Comparison of ENCODE assay signal across 20 cellular contexts in genomic region chr9:135698767-135699166, GRCh38. TPM values are rescaled to one million over a fixed set of nuclear protein-coding genes. Genes with fewer than 3 reads are reported as not detected.
DNase-seq lines count a peak whose midpoint lies in the region; ATAC-seq, FAIRE-seq and TF ChIP-seq lines count a peak whose summit lies in the region.
"Had no signal": no experiment of that assay in that cellular context is flagged by ENCODE, and none has a peak within 500 bp of the region (broad histone marks: within the 10 kb centered on the region; RNA-seq: fewer than 3 reads in every experiment).

No MANE protein-coding gene starts in this region.

- H4K8ac ChIP-seq in H1 (ENCODE audit: extremely low read depth, insufficient read depth, low read length), result no peak overlapping the region; the same call in 1 of the 2 replicates

- H3K27ac ChIP-seq in HepG2 (ENCODE audit: extremely low read length, insufficient read depth, low read length) (no peak overlapping the region), right lobe of liver (no peak overlapping the region), H1 (ENCODE audit: low read depth, low read length) (no peak overlapping the region)
- H3K27ac ChIP-seq: BLaER1 treated with 17β-estradiol and CSF1 and Interleukin-3, amounts not matched to agents 10 nM and 100 nM; PC-9 had no signal

- H3K4me1 ChIP-seq in HepG2 (ENCODE audit: insufficient read depth, low read length), result no peaks in the 10 kb centered on the region
- peaks cover 0 to 5% (median 0%) of the 10 kb centered on the region in 4 donors for H3K4me1 ChIP-seq in right lobe of liver
- H3K4me1 ChIP-seq in H1 (replicated peaks in 1 of 4; ENCODE audit: control insufficient read depth in 3 of 4, insufficient read depth in 4 of 4, low read length in 3 of 4), result peaks cover 0 to 17% (median under 1%) of the 10 kb centered on the region in 4 experiments; a peak in 3 of 7 replicates

- no peak overlapping the region for H2BK5ac ChIP-seq in H1 (ENCODE audit: low read depth, low read length)

- H3K36me3 ChIP-seq in HepG2 (replicated peaks in 1 of 2; ENCODE audit: control insufficient read depth in 1 of 2, insufficient read depth in 2 of 2, low read length in 2 of 2) (no peaks in the 10 kb centered on the region), right lobe of liver (no peaks in the 10 kb centered on the region), H1 (ENCODE audit: control insufficient read depth in 2 of 4, insufficient read depth in 4 of 4, low read length in 3 of 4) (no peaks in the 10 kb centered on the region)
- H3K36me3 ChIP-seq: BLaER1 treated with 17β-estradiol and CSF1 and Interleukin-3, amounts not matched to agents 10 nM and 100 nM had no signal

- no peaks in the 10 kb centered on the region for H3K79me2 ChIP-seq in HepG2 (ENCODE audit: insufficient read depth, low read length)
- no peaks in the 10 kb centered on the region for H3K79me2 ChIP-seq in H1 (ENCODE audit: control insufficient read depth in 1 of 2, insufficient read depth in 2 of 2, low read length in 2 of 2)

- H4K5ac ChIP-seq in H1 (ENCODE audit: insufficient read length, low read depth, low read length), result no peak overlapping the region

- H3K79me1 ChIP-seq in H1 (ENCODE audit: low read depth, low read length), result no peaks in the 10 kb centered on the region

- no peak for TF ChIP-seq POLR2A in HepG2 (IDR thresholded peaks at IDR 0.05; ENCODE audit: insufficient read depth in 1 of 2, low read depth in 2 of 2, low read length in 2 of 2)
- TF ChIP-seq POLR2A in right lobe of liver (IDR thresholded peaks at IDR 0.05), result no peak
- no peak for TF ChIP-seq POLR2A in H1 (IDR thresholded peaks at IDR 0.05; ENCODE audit: control extremely low read depth in 1 of 2, low read depth in 2 of 2, low read length in 2 of 2)

- BruUV-seq in HepG2 (replicated peaks; lab: Mats Ljungman, UMichigan), result no TSS peak

- no peak for TF ChIP-seq EP300 in HepG2 (IDR thresholded peaks at IDR 0.05; ENCODE audit: low read depth in 2 of 2, low read length in 2 of 2)
- TF ChIP-seq EP300 in HepG2 (CRISPR knock-in tag; IDR thresholded peaks at IDR 0.05; ENCODE audit: borderline replicate concordance), result no peak
- no peak for TF ChIP-seq EP300 in H1 (IDR thresholded peaks at IDR 0.05; ENCODE audit: borderline replicate concordance in 1 of 2, low read depth in 2 of 2, low read length in 2 of 2)

- FAIRE-seq in HepG2 (lab: Jason Lieb, UNC) (no peak), H1 (lab: Jason Lieb, UNC) (no peak)
- FAIRE-seq: D721Med had no signal

- POLR2A ChIA-PET in HepG2 (lab: Yijun Ruan, JAX), result no interaction called here
- POLR2A ChIA-PET in H1 (lab: Charles Lee; ENCODE audit: partially characterized antibody), result no interaction called here

- H3K9ac ChIP-seq in HepG2 (ENCODE audit: insufficient read depth, low read depth, low read length) (no peak overlapping the region), H1 (replicated peaks in 1 of 4; ENCODE audit: extremely low read depth in 1 of 4, low read depth in 3 of 4, low read length in 3 of 4) (no peak overlapping the region)
- H3K9ac ChIP-seq: BLaER1 treated with 17β-estradiol and CSF1 and Interleukin-3, amounts not matched to agents 10 nM and 100 nM had no signal

- H3K4me2 ChIP-seq in HepG2 (ENCODE audit: low read depth, low read length), result peak overlapping the region; percentile 34; the same call in 1 of the 2 replicates
- H3K4me2 ChIP-seq in H1 (ENCODE audit: insufficient read depth in 1 of 2, low read depth in 2 of 2, low read length in 2 of 2), result no peak overlapping the region
- H3K4me2 ChIP-seq: BLaER1 treated with 17β-estradiol and CSF1 and Interleukin-3, amounts not matched to agents 10 nM and 100 nM; PC-9 had no signal

- peak overlapping the region in 1 of 3 experiments; percentile 30; a peak in 1 of 6 replicates for H3K4me3 ChIP-seq in HepG2 (replicated peaks in 1 of 3; ENCODE audit: insufficient read depth in 1 of 3, low read depth in 2 of 3, low read length in 3 of 3)
- no peak overlapping the region for H3K4me3 ChIP-seq in right lobe of liver
- no peak overlapping the region for H3K4me3 ChIP-seq in H1 (ENCODE audit: extremely low read depth in 1 of 4, insufficient read depth in 2 of 4, low read depth in 3 of 4, low read length in 4 of 4)
- H3K4me3 ChIP-seq: BLaER1 treated with 17β-estradiol and CSF1 and Interleukin-3, amounts not matched to agents 10 nM and 100 nM; PC-9 had no signal

- H2AFZ ChIP-seq in HepG2 (ENCODE audit: low read length) (no peak overlapping the region), H1 (ENCODE audit: low read length) (no peak overlapping the region)
- H2AFZ ChIP-seq: PC-9 had no signal

- no peak overlapping the region for H2BK15ac ChIP-seq in H1 (ENCODE audit: low read length)

- ATAC-seq in HepG2 (peak; percentile 21), right lobe of liver (no peak), HG02973 (IDR thresholded peaks at IDR 0.05; ENCODE audit: unreplicated experiment) (no peak)
- ATAC-seq: CD8-positive, alpha-beta T cell had no signal

- H4K91ac ChIP-seq in H1 (replicated peaks; ENCODE audit: insufficient read length, low read length), result no peak overlapping the region

- intact Hi-C loops in HepG2 (cut with micrococcal nuclease; ENCODE audit: unreplicated experiment), result no loop called here
- intact Hi-C loops in right lobe of liver (cut with DNase I), result no loop called here

- H3K23ac ChIP-seq in H1 (ENCODE audit: insufficient read length), result no peak overlapping the region

- CTCF ChIA-PET in HepG2 (lab: Yijun Ruan, JAX; ENCODE audit: low intra/inter-chr PET ratio, low total read pairs), result no interaction called here
- CTCF ChIA-PET in H1 (lab: Charles Lee; ENCODE audit: partially characterized antibody), result interaction anchor here (1.0 to 1.6 kb wide), 4 partner anchors 27 to 107 kb away, joined by 3 to 4 read pairs (median 3); no protein-coding TSS in a partner anchor

- TF ChIP-seq RAD21 in HepG2 (CRISPR knock-in tag; IDR thresholded peaks at IDR 0.05), result no peak
- peak in 1 of 2 experiments; percentile 32; a peak in 1 of 4 replicates for TF ChIP-seq RAD21 in H1 (IDR thresholded peaks at IDR 0.05 in 1 of 2, conservative IDR thresholded peaks at IDR 0.05 in 1 of 2; ENCODE audit: low read depth in 2 of 2, low read length in 2 of 2)

- no peak overlapping the region; the same call in 1 of the 2 replicates for H3K18ac ChIP-seq in H1 (ENCODE audit: extremely low read depth, low read length)

- H3K14ac ChIP-seq in H1 (ENCODE audit: insufficient read length), result no peak overlapping the region

- peaks cover 29 to 81% of the 10 kb centered on the region in 2 experiments for H3K27me3 ChIP-seq in HepG2 (ENCODE audit: control insufficient read depth in 1 of 2, insufficient read depth in 2 of 2, low read length in 2 of 2)
- peaks cover 0 to 9% of the 10 kb centered on the region in 2 donors for H3K27me3 ChIP-seq in right lobe of liver
- peaks cover 0 to 14% (median 4%) of the 10 kb centered on the region in 4 experiments; a peak in 4 of 7 replicates for H3K27me3 ChIP-seq in H1 (replicated peaks in 1 of 4; ENCODE audit: control insufficient read depth in 3 of 4, extremely low read depth in 1 of 4, insufficient read depth in 3 of 4, low read length in 3 of 4)
- H3K27me3 ChIP-seq: BLaER1 treated with 17β-estradiol and CSF1 and Interleukin-3, amounts not matched to agents 10 nM and 100 nM had no signal

- no peak overlapping the region for H2BK120ac ChIP-seq in H1 (replicated peaks; ENCODE audit: low read depth, low read length)

- H2BK20ac ChIP-seq in H1 (ENCODE audit: low read length), result no peak overlapping the region

- TF ChIP-seq CTCF in HepG2 (CRISPR knock-in tag; IDR thresholded peaks at IDR 0.05) (peak; percentile 21; the same call in 1 of the 2 replicates), right lobe of liver (IDR thresholded peaks at IDR 0.05) (no peak), H1 (IDR thresholded peaks at IDR 0.05; ENCODE audit: control extremely low read depth in 1 of 3, insufficient read depth in 1 of 3, low read depth in 1 of 3, low read length in 3 of 3) (peak in 2 of 3 experiments; percentile 30 to 52; a peak in 3 of 4 replicates)

- in situ Hi-C loops in HepG2 (cut with HindIII; ENCODE audit: extremely low pct_ligation_motif_present, low pct_unique_long_range_greater_than_20kb), result no loop called here

- no peak overlapping the region for H3K56ac ChIP-seq in H1 (replicated peaks; ENCODE audit: insufficient read length, low read depth, low read length)

- DNase-seq in HepG2 (ENCODE audit: low spot score), result no peak
- DNase-seq in right lobe of liver, result no peak
- DNase-seq in NCI-H69 (lab: John Stamatoyannopoulos, UW), result peak; percentile 17
- peak in 1 of 2 experiments; percentile 58 for DNase-seq in H1 (ENCODE audit: low read depth in 1 of 2, low spot score in 2 of 2)
- no peak for DNase-seq in cerebellar nuclear complex (lab: John Stamatoyannopoulos, UW)
- DNase-seq in medulla oblongata (ENCODE audit: extremely low spot score), result no peak
- DNase-seq: DMS79 treated with DMSO at 0.1 percent for 48 hours, HCEC 1CT, KG1, NCI-H1694 treated with DMSO at 0.1 percent for 48 hours, NCI-H2107, NCI-H2227 treated with DMSO at 0.1 percent for 48 hours, NCI-H774, PC-9 had no signal

- no peak overlapping the region for H3K4ac ChIP-seq in H1 (replicated peaks; ENCODE audit: insufficient read length, low read depth, low read length)

- 25% methylated on average over 8 of the region's 19 CpGs for WGBS in HepG2 (ENCODE audit: low lambda C conversion rate)
- WGBS in right lobe of liver (ENCODE audit: insufficient coverage, low coverage, low lambda C conversion rate, missing lambda C conversion rate), result no CpG with 5 or more reads among the region's 19 CpGs
- WGBS in H1 (ENCODE audit: extremely low coverage in 1 of 2, insufficient coverage in 1 of 2, insufficient read length in 1 of 2, insufficient replicate concordance in 2 of 2, low coverage in 1 of 2, low lambda C conversion rate in 2 of 2, missing lambda C conversion rate in 1 of 2), 2 experiments, result 86% methylated on average over 19 of the region's 19 CpGs; no CpG with 5 or more reads in 1 of the 2 experiments

- no peak overlapping the region for H2AK5ac ChIP-seq in H1 (ENCODE audit: low read depth, low read length)

- H4K20me1 ChIP-seq in HepG2 (ENCODE audit: insufficient read depth, low read length) (0 out of 2 replicates have a peak, but pooled peaks cover 4% of the 10 kb centered on the region), H1 (replicated peaks in 1 of 2; ENCODE audit: control insufficient read depth in 1 of 2, insufficient read depth in 2 of 2, low read length in 2 of 2) (peaks cover 0 to 2% of the 10 kb centered on the region in 2 experiments)

- H3K9me3 ChIP-seq in HepG2 (ENCODE audit: low read length) (no peaks in the 10 kb centered on the region), right lobe of liver (no peaks in the 10 kb centered on the region), H1 (ENCODE audit: insufficient read depth in 2 of 2, low read depth in 1 of 2, low read length in 1 of 2) (no peaks in the 10 kb centered on the region)
- H3K9me3 ChIP-seq: BLaER1 treated with 17β-estradiol and CSF1 and Interleukin-3, amounts not matched to agents 10 nM and 100 nM had no signal

- peaks cover 3% of the 10 kb centered on the region; the same call in 1 of the 2 replicates for H3K23me2 ChIP-seq in H1 (ENCODE audit: low read depth, low read length)

- peak overlapping the region; percentile 39; the same call in 1 of the 2 replicates for H2BK12ac ChIP-seq in H1 (ENCODE audit: low read depth, low read length)

RNA-seq across cellular contexts. Expression of gene SOHLH1, which starts 0.5 kb away (rescaled TPM):
- total RNA-seq in HepG2 (2016; rRNA removed; fragmentation: Illumina TruSeq; extraction: Trizol), result 0.15 and 0.32 TPM in 2 replicates
- total RNA-seq in HepG2 (2016; cell fraction: cytosol; rRNA removed; fragmentation: Illumina TruSeq; extraction: Trizol; ENCODE audit: low read depth), result not detected in 2 replicates
- total RNA-seq in HepG2 (2016; cell fraction: insoluble cytoplasmic fraction; rRNA removed; fragmentation: Illumina TruSeq; extraction: Trizol), result 0.15 and 0.34 TPM in 2 replicates
- 0.12 and 0.14 TPM in 2 replicates for total RNA-seq in HepG2 (2016; cell fraction: membrane; rRNA removed; fragmentation: Illumina TruSeq; extraction: Trizol)
- not detected in 2 replicates for total RNA-seq in HepG2 (2016; cell fraction: nucleus; rRNA removed; fragmentation: Illumina TruSeq; extraction: Trizol)
- 0.15 and 0.21 TPM in 2 replicates for polyA plus RNA-seq in HepG2 (2011; rRNA removed)
- polyA plus RNA-seq in HepG2 (2011; cell fraction: cytosol; rRNA removed), result 0.28 and 0.38 TPM in 2 replicates
- 0.32 and 0.85 TPM in 2 replicates for polyA plus RNA-seq in HepG2 (2011; cell fraction: nucleus; rRNA removed)
- polyA plus RNA-seq in HepG2 (2012), result 0.19 TPM in 2 replicates
- polyA plus RNA-seq in HepG2 (2016; cell fraction: cytosol; fragmentation: Illumina TruSeq; extraction: Trizol; ENCODE audit: low read depth), result not detected in 2 replicates
- 0.16 and 0.28 TPM in 2 replicates for polyA plus RNA-seq in HepG2 (2016; cell fraction: insoluble cytoplasmic fraction; fragmentation: Illumina TruSeq; extraction: Trizol; ENCODE audit: low read depth)
- not detected in 2 replicates for polyA plus RNA-seq in HepG2 (2016; cell fraction: membrane; fragmentation: Illumina TruSeq; extraction: Trizol; ENCODE audit: low read depth)
- polyA plus RNA-seq in HepG2 (2016; cell fraction: nucleus; fragmentation: Illumina TruSeq; extraction: Trizol; ENCODE audit: insufficient read depth, low read depth), result 0.33 and 0.70 TPM in 2 replicates
- polyA minus RNA-seq in HepG2 (2011; rRNA and poly(A)+ RNA removed; ENCODE audit: low replicate concordance), result 0.30 TPM in 1 of 2 replicates, not detected in the other
- not detected in 2 replicates for polyA minus RNA-seq in HepG2 (2011; cell fraction: cytosol; rRNA and poly(A)+ RNA removed)
- not detected in 2 replicates for polyA minus RNA-seq in HepG2 (2011; cell fraction: nucleus; rRNA and poly(A)+ RNA removed)
- not detected for total RNA-seq in right lobe of liver
- total RNA-seq in H1 (2021; fragmentation: NEBNext Ultra II Directional; extraction: Animal tissue kit (Norgen Biotek cat#: 25700)), result not detected in 2 replicates
- 0.05 and 0.11 TPM in 2 replicates for polyA plus RNA-seq in H1 (2011; rRNA removed)
- not detected for polyA plus RNA-seq in H1 (2011; cell fraction: cytosol; rRNA removed)
- 0.36 TPM for polyA plus RNA-seq in H1 (2011; cell fraction: nucleus; rRNA removed)
- not detected in 4 replicates for polyA plus RNA-seq in H1 (2012, experiment 1 of 2)
- not detected for polyA plus RNA-seq in H1 (2012, experiment 2 of 2)
- polyA plus RNA-seq in H1 (2013, experiment 1 of 2), result not detected
- not detected for polyA plus RNA-seq in H1 (2013, experiment 2 of 2)
- not detected in 2 replicates for polyA minus RNA-seq in H1 (2011; rRNA and poly(A)+ RNA removed)
- polyA minus RNA-seq in H1 (2011; cell fraction: cytosol; rRNA and poly(A)+ RNA removed), result not detected
- not detected for polyA minus RNA-seq in H1 (2011; cell fraction: nucleus; rRNA and poly(A)+ RNA removed)
- total RNA-seq: A673; CD8-positive, alpha-beta T cell; PC-9; T-helper 1 cell treated with Interleukin-12 subunit alpha and Interleukin-12 subunit beta and Interleukin-4 antibody, amounts not matched to agents 30 ng/mL and 1 ng/mL, for 36 hours had no signal

RNA-seq across cellular contexts. Expression of gene KCNT1, which starts 3.2 kb away (rescaled TPM):
- total RNA-seq in HepG2 (2016; rRNA removed; fragmentation: Illumina TruSeq; extraction: Trizol) (not detected in 2 replicates), right lobe of liver (not detected)
- not detected in 2 replicates for total RNA-seq in HepG2 (2016; cell fraction: cytosol; rRNA removed; fragmentation: Illumina TruSeq; extraction: Trizol; ENCODE audit: low read depth)
- total RNA-seq in HepG2 (2016; cell fraction: insoluble cytoplasmic fraction; rRNA removed; fragmentation: Illumina TruSeq; extraction: Trizol), result not detected in 2 replicates
- total RNA-seq in HepG2 (2016; cell fraction: membrane; rRNA removed; fragmentation: Illumina TruSeq; extraction: Trizol), result not detected in 2 replicates
- not detected in 2 replicates for total RNA-seq in HepG2 (2016; cell fraction: nucleus; rRNA removed; fragmentation: Illumina TruSeq; extraction: Trizol)
- polyA plus RNA-seq in HepG2 (2011; rRNA removed) (not detected in 2 replicates), H1 (2011; rRNA removed) (0.20 and 0.35 TPM in 2 replicates)
- not detected in 2 replicates for polyA plus RNA-seq in HepG2 (2011; cell fraction: cytosol; rRNA removed)
- polyA plus RNA-seq in HepG2 (2011; cell fraction: nucleus; rRNA removed), result not detected in 2 replicates
- 0.04 and 0.12 TPM in 2 replicates for polyA plus RNA-seq in HepG2 (2012)
- polyA plus RNA-seq in HepG2 (2016; cell fraction: cytosol; fragmentation: Illumina TruSeq; extraction: Trizol; ENCODE audit: low read depth), result not detected in 2 replicates
- not detected in 2 replicates for polyA plus RNA-seq in HepG2 (2016; cell fraction: insoluble cytoplasmic fraction; fragmentation: Illumina TruSeq; extraction: Trizol; ENCODE audit: low read depth)
- not detected in 2 replicates for polyA plus RNA-seq in HepG2 (2016; cell fraction: membrane; fragmentation: Illumina TruSeq; extraction: Trizol; ENCODE audit: low read depth)
- not detected in 2 replicates for polyA plus RNA-seq in HepG2 (2016; cell fraction: nucleus; fragmentation: Illumina TruSeq; extraction: Trizol; ENCODE audit: insufficient read depth, low read depth)
- polyA minus RNA-seq in HepG2 (2011; rRNA and poly(A)+ RNA removed; ENCODE audit: low replicate concordance), result not detected in 2 replicates
- polyA minus RNA-seq in HepG2 (2011; cell fraction: cytosol; rRNA and poly(A)+ RNA removed), result not detected in 2 replicates
- not detected in 2 replicates for polyA minus RNA-seq in HepG2 (2011; cell fraction: nucleus; rRNA and poly(A)+ RNA removed)
- 0.13 and 0.44 TPM in 2 replicates for total RNA-seq in H1 (2021; fragmentation: NEBNext Ultra II Directional; extraction: Animal tissue kit (Norgen Biotek cat#: 25700))
- polyA plus RNA-seq in H1 (2011; cell fraction: cytosol; rRNA removed), result 0.19 TPM
- 1.4 TPM for polyA plus RNA-seq in H1 (2011; cell fraction: nucleus; rRNA removed)
- 0.17 to 0.41 TPM (median 0.29 TPM) in 4 replicates for polyA plus RNA-seq in H1 (2012, experiment 1 of 2)
- polyA plus RNA-seq in H1 (2012, experiment 2 of 2), result 0.28 TPM
- 0.10 TPM for polyA plus RNA-seq in H1 (2013, experiment 1 of 2)
- polyA plus RNA-seq in H1 (2013, experiment 2 of 2), result 0.07 TPM
- 0.32 and 0.66 TPM in 2 replicates for polyA minus RNA-seq in H1 (2011; rRNA and poly(A)+ RNA removed)
- polyA minus RNA-seq in H1 (2011; cell fraction: cytosol; rRNA and poly(A)+ RNA removed), result not detected
- 0.30 TPM for polyA minus RNA-seq in H1 (2011; cell fraction: nucleus; rRNA and poly(A)+ RNA removed)
- total RNA-seq: A673; CD8-positive, alpha-beta T cell; PC-9; T-helper 1 cell treated with Interleukin-12 subunit alpha and Interleukin-12 subunit beta and Interleukin-4 antibody, amounts not matched to agents 30 ng/mL and 1 ng/mL, for 36 hours had no signal

RNA-seq across cellular contexts. Expression of gene LCN9, which starts 35.7 kb away (rescaled TPM):
- total RNA-seq in HepG2 (2016; rRNA removed; fragmentation: Illumina TruSeq; extraction: Trizol) (not detected in 2 replicates), right lobe of liver (not detected)
- total RNA-seq in HepG2 (2016; cell fraction: cytosol; rRNA removed; fragmentation: Illumina TruSeq; extraction: Trizol; ENCODE audit: low read depth), result not detected in 2 replicates
- total RNA-seq in HepG2 (2016; cell fraction: insoluble cytoplasmic fraction; rRNA removed; fragmentation: Illumina TruSeq; extraction: Trizol), result not detected in 2 replicates
- not detected in 2 replicates for total RNA-seq in HepG2 (2016; cell fraction: membrane; rRNA removed; fragmentation: Illumina TruSeq; extraction: Trizol)
- total RNA-seq in HepG2 (2016; cell fraction: nucleus; rRNA removed; fragmentation: Illumina TruSeq; extraction: Trizol), result not detected in 2 replicates
- polyA plus RNA-seq in HepG2 (2011; rRNA removed) (not detected in 2 replicates), H1 (2011; rRNA removed) (2.3 and 2.6 TPM in 2 replicates)
- polyA plus RNA-seq in HepG2 (2011; cell fraction: cytosol; rRNA removed), result not detected in 2 replicates
- not detected in 2 replicates for polyA plus RNA-seq in HepG2 (2011; cell fraction: nucleus; rRNA removed)
- polyA plus RNA-seq in HepG2 (2012), result not detected in 2 replicates
- not detected in 2 replicates for polyA plus RNA-seq in HepG2 (2016; cell fraction: cytosol; fragmentation: Illumina TruSeq; extraction: Trizol; ENCODE audit: low read depth)
- polyA plus RNA-seq in HepG2 (2016; cell fraction: insoluble cytoplasmic fraction; fragmentation: Illumina TruSeq; extraction: Trizol; ENCODE audit: low read depth), result not detected in 2 replicates
- polyA plus RNA-seq in HepG2 (2016; cell fraction: membrane; fragmentation: Illumina TruSeq; extraction: Trizol; ENCODE audit: low read depth), result not detected in 2 replicates
- not detected in 2 replicates for polyA plus RNA-seq in HepG2 (2016; cell fraction: nucleus; fragmentation: Illumina TruSeq; extraction: Trizol; ENCODE audit: insufficient read depth, low read depth)
- not detected in 2 replicates for polyA minus RNA-seq in HepG2 (2011; rRNA and poly(A)+ RNA removed; ENCODE audit: low replicate concordance)
- not detected in 2 replicates for polyA minus RNA-seq in HepG2 (2011; cell fraction: cytosol; rRNA and poly(A)+ RNA removed)
- not detected in 2 replicates for polyA minus RNA-seq in HepG2 (2011; cell fraction: nucleus; rRNA and poly(A)+ RNA removed)
- total RNA-seq in H1 (2021; fragmentation: NEBNext Ultra II Directional; extraction: Animal tissue kit (Norgen Biotek cat#: 25700)), result 3.1 and 3.7 TPM in 2 replicates
- polyA plus RNA-seq in H1 (2011; cell fraction: cytosol; rRNA removed), result 5.3 TPM
- polyA plus RNA-seq in H1 (2011; cell fraction: nucleus; rRNA removed), result 47.6 TPM
- polyA plus RNA-seq in H1 (2012, experiment 1 of 2), result 6.5 to 8.6 TPM (median 8.0 TPM) in 4 replicates
- polyA plus RNA-seq in H1 (2012, experiment 2 of 2), result 1.1 TPM
- polyA plus RNA-seq in H1 (2013, experiment 1 of 2), result not detected
- polyA plus RNA-seq in H1 (2013, experiment 2 of 2), result 0.18 TPM
- 0.60 and 0.83 TPM in 2 replicates for polyA minus RNA-seq in H1 (2011; rRNA and poly(A)+ RNA removed)
- polyA minus RNA-seq in H1 (2011; cell fraction: cytosol; rRNA and poly(A)+ RNA removed), result not detected
- polyA minus RNA-seq in H1 (2011; cell fraction: nucleus; rRNA and poly(A)+ RNA removed), result 7.2 TPM
- total RNA-seq: A673; CD8-positive, alpha-beta T cell; PC-9; T-helper 1 cell treated with Interleukin-12 subunit alpha and Interleukin-12 subunit beta and Interleukin-4 antibody, amounts not matched to agents 30 ng/mL and 1 ng/mL, for 36 hours had no signal

RNA-seq across cellular contexts. Expression of gene GLT6D1, which starts 59.4 kb away (rescaled TPM):
- total RNA-seq in HepG2 (2016; rRNA removed; fragmentation: Illumina TruSeq; extraction: Trizol) (not detected in 2 replicates), right lobe of liver (not detected)
- total RNA-seq in HepG2 (2016; cell fraction: cytosol; rRNA removed; fragmentation: Illumina TruSeq; extraction: Trizol; ENCODE audit: low read depth), result not detected in 2 replicates
- not detected in 2 replicates for total RNA-seq in HepG2 (2016; cell fraction: insoluble cytoplasmic fraction; rRNA removed; fragmentation: Illumina TruSeq; extraction: Trizol)
- total RNA-seq in HepG2 (2016; cell fraction: membrane; rRNA removed; fragmentation: Illumina TruSeq; extraction: Trizol), result not detected in 2 replicates
- total RNA-seq in HepG2 (2016; cell fraction: nucleus; rRNA removed; fragmentation: Illumina TruSeq; extraction: Trizol), result not detected in 2 replicates
- polyA plus RNA-seq in HepG2 (2011; rRNA removed) (not detected in 2 replicates), H1 (2011; rRNA removed) (2.1 and 2.2 TPM in 2 replicates)
- polyA plus RNA-seq in HepG2 (2011; cell fraction: cytosol; rRNA removed), result not detected in 2 replicates
- polyA plus RNA-seq in HepG2 (2011; cell fraction: nucleus; rRNA removed), result not detected in 2 replicates
- polyA plus RNA-seq in HepG2 (2012), result not detected in 2 replicates
- not detected in 2 replicates for polyA plus RNA-seq in HepG2 (2016; cell fraction: cytosol; fragmentation: Illumina TruSeq; extraction: Trizol; ENCODE audit: low read depth)
- polyA plus RNA-seq in HepG2 (2016; cell fraction: insoluble cytoplasmic fraction; fragmentation: Illumina TruSeq; extraction: Trizol; ENCODE audit: low read depth), result not detected in 2 replicates
- polyA plus RNA-seq in HepG2 (2016; cell fraction: membrane; fragmentation: Illumina TruSeq; extraction: Trizol; ENCODE audit: low read depth), result not detected in 2 replicates
- not detected in 2 replicates for polyA plus RNA-seq in HepG2 (2016; cell fraction: nucleus; fragmentation: Illumina TruSeq; extraction: Trizol; ENCODE audit: insufficient read depth, low read depth)
- not detected in 2 replicates for polyA minus RNA-seq in HepG2 (2011; rRNA and poly(A)+ RNA removed; ENCODE audit: low replicate concordance)
- polyA minus RNA-seq in HepG2 (2011; cell fraction: cytosol; rRNA and poly(A)+ RNA removed), result not detected in 2 replicates
- not detected in 2 replicates for polyA minus RNA-seq in HepG2 (2011; cell fraction: nucleus; rRNA and poly(A)+ RNA removed)
- 1.3 and 1.6 TPM in 2 replicates for total RNA-seq in H1 (2021; fragmentation: NEBNext Ultra II Directional; extraction: Animal tissue kit (Norgen Biotek cat#: 25700))
- 2.5 TPM for polyA plus RNA-seq in H1 (2011; cell fraction: cytosol; rRNA removed)
- 3.9 TPM for polyA plus RNA-seq in H1 (2011; cell fraction: nucleus; rRNA removed)
- 1.2 to 1.5 TPM (median 1.4 TPM) in 4 replicates for polyA plus RNA-seq in H1 (2012, experiment 1 of 2)
- 0.66 TPM for polyA plus RNA-seq in H1 (2012, experiment 2 of 2)
- 0.06 TPM for polyA plus RNA-seq in H1 (2013, experiment 1 of 2)
- polyA plus RNA-seq in H1 (2013, experiment 2 of 2), result 0.07 TPM
- 0.71 and 1.6 TPM in 2 replicates for polyA minus RNA-seq in H1 (2011; rRNA and poly(A)+ RNA removed)
- 0.95 TPM for polyA minus RNA-seq in H1 (2011; cell fraction: cytosol; rRNA and poly(A)+ RNA removed)
- 1.00 TPM for polyA minus RNA-seq in H1 (2011; cell fraction: nucleus; rRNA and poly(A)+ RNA removed)
- total RNA-seq: A673; CD8-positive, alpha-beta T cell; PC-9; T-helper 1 cell treated with Interleukin-12 subunit alpha and Interleukin-12 subunit beta and Interleukin-4 antibody, amounts not matched to agents 30 ng/mL and 1 ng/mL, for 36 hours had no signal

Comparison
In these comparisons a context has a peak if more than half of its experiments do, and no peak if none do; other contexts are left out.
1. CTCF ChIP-seq: peak in HepG2 (single experiment) and H1 (2 of 3); none in right lobe of liver (0 of 4).
2. Of the 41 proteins assayed by ChIP-seq in both HepG2 and H1: peak only in HepG2: none; only in H1: none; in both: CTCF; in neither: 39; mixed calls (peak in some experiments, not most) for 1.